In genomic region chr12:124631681-124632080, GRCh38 we compare ENCODE assay signal across 17 cellular contexts.
A peak's percentile ranks its signal among the peaks of the same experiment; 100 is the strongest.
DNase-seq lines count a peak whose midpoint lies in the region; ATAC-seq, FAIRE-seq and TF ChIP-seq lines count a peak whose summit lies in the region.
"Had no signal": no experiment of that assay in that cellular context is flagged by ENCODE, and none has a peak within 500 bp of the region (broad histone marks: within the 10 kb centered on the region; RNA-seq: fewer than 3 reads in every experiment).

No MANE protein-coding gene starts in this region.

- H2BK120ac ChIP-seq in trophoblast cell (ENCODE audit: insufficient read depth, low read length, poor library complexity): peak overlapping the region; percentile 97

- no peaks in the 10 kb centered on the region; the same call in 1 of the 3 replicates for H3K9me3 Mint-ChIP-seq in GM23338
- H3K9me3 Mint-ChIP-seq: CD8-positive, alpha-beta memory T cell had no signal

- peaks cover 38% of the 10 kb centered on the region for H3K4me1 Mint-ChIP-seq in GM23338

- H3F3A ChIP-seq in GM23338 (replicated peaks; ENCODE audit: low read depth): no peaks in the 10 kb centered on the region

- no peak overlapping the region for H3K4me3 Mint-ChIP-seq in GM23338
- H3K4me3 Mint-ChIP-seq: CD8-positive, alpha-beta memory T cell had no signal

- CTCF ChIA-PET in Panc1 (lab: Charles Lee): no interaction called here

- in situ Hi-C loops in Panc1 (cut with HindIII; ENCODE audit: low pct_unique_long_range_greater_than_20kb, low sequenced_read_pairs): no loop called here

- H3K18ac ChIP-seq in trophoblast cell (ENCODE audit: low read length): peak overlapping the region; percentile 73

- H3K36me3 ChIP-seq in GM23338 (ENCODE audit: insufficient read depth) (no peaks in the 10 kb centered on the region), Panc1 (ENCODE audit: control insufficient read depth, insufficient read depth, low read length) (no peaks in the 10 kb centered on the region), hepatocyte (replicated peaks; ENCODE audit: insufficient read depth, low read depth) (no peaks in the 10 kb centered on the region), trophoblast cell (ENCODE audit: control insufficient read depth in 1 of 2, insufficient read depth in 2 of 2, low read length in 2 of 2) (no peaks in the 10 kb centered on the region)
- H3K36me3 ChIP-seq: BLaER1 treated with 17β-estradiol and CSF1 and Interleukin-3, amounts not matched to agents 10 nM and 100 nM; SJSA1 had no signal

- H3K4me3 ChIP-seq in GM23338 (no peak overlapping the region), Panc1 (ENCODE audit: low read depth in 2 of 2, low read length in 2 of 2) (no peak overlapping the region), hepatocyte (no peak overlapping the region), trophoblast cell (ENCODE audit: low read depth, low read length) (no peak overlapping the region)
- H3K4me3 ChIP-seq: BLaER1 treated with 17β-estradiol and CSF1 and Interleukin-3, amounts not matched to agents 10 nM and 100 nM; GM12878; SJSA1 had no signal

- peak overlapping the region; percentile 88 for H2BK5ac ChIP-seq in trophoblast cell (ENCODE audit: low read depth, low read length, poor library complexity)

- no peak overlapping the region for H3K27ac Mint-ChIP-seq in GM23338
- H3K27ac Mint-ChIP-seq: CD8-positive, alpha-beta memory T cell had no signal

- BruUV-seq in Panc1 (replicated peaks; lab: Mats Ljungman, UMichigan): no TSS peak

- peaks cover 12% of the 10 kb centered on the region; the same call in 1 of the 2 replicates for H3K4me1 ChIP-seq in GM23338 (ENCODE audit: insufficient read depth)
- peaks cover 33% of the 10 kb centered on the region for H3K4me1 ChIP-seq in Panc1 (ENCODE audit: control insufficient read depth, insufficient read depth, low read length)
- peaks cover 29% of the 10 kb centered on the region for H3K4me1 ChIP-seq in hepatocyte (ENCODE audit: insufficient read depth)
- H3K4me1 ChIP-seq in trophoblast cell (ENCODE audit: control insufficient read depth in 1 of 2, insufficient read depth in 2 of 2, low read length in 2 of 2): peaks cover 27 to 29% of the 10 kb centered on the region in 2 experiments

- H3K27me3 ChIP-seq in GM23338 (ENCODE audit: insufficient read depth) (no peaks in the 10 kb centered on the region), Panc1 (ENCODE audit: control insufficient read depth, insufficient read depth, low read length) (no peaks in the 10 kb centered on the region), hepatocyte (no peaks in the 10 kb centered on the region), trophoblast cell (ENCODE audit: insufficient read depth, low read length) (no peaks in the 10 kb centered on the region)
- H3K27me3 ChIP-seq: BLaER1 treated with 17β-estradiol and CSF1 and Interleukin-3, amounts not matched to agents 10 nM and 100 nM; SJSA1 had no signal

- ATAC-seq in GM23338 (peak; percentile 14; the same call in 2 of the 3 replicates), Panc1 (no peak), HG02973 (IDR thresholded peaks at IDR 0.05; ENCODE audit: unreplicated experiment) (no peak)
- ATAC-seq: GM12878 had no signal

- H4K91ac ChIP-seq in trophoblast cell (ENCODE audit: low read depth, low read length): peak overlapping the region; percentile 86

- intact Hi-C loops in Panc1 (cut with micrococcal nuclease; ENCODE audit: unreplicated experiment): no loop called here

- TF ChIP-seq POLR2A in GM12892 (IDR thresholded peaks at IDR 0.05; ENCODE audit: low read depth, low read length): no peak

- H3K27me3 Mint-ChIP-seq in GM23338 (ENCODE audit: insufficient read depth, low read depth, poor library complexity): peaks cover 11% of the 10 kb centered on the region

- peak overlapping the region; percentile 53; the same call in 1 of the 2 replicates for H3K4me2 ChIP-seq in GM23338
- H3K4me2 ChIP-seq in hepatocyte: no peak overlapping the region
- no peak overlapping the region for H3K4me2 ChIP-seq in trophoblast cell (ENCODE audit: low read length)

- POLR2A ChIA-PET in Panc1 (lab: Charles Lee): no interaction called here

- peak overlapping the region; percentile 66 for H4K8ac ChIP-seq in trophoblast cell (ENCODE audit: low read depth, low read length)

- H3K79me1 ChIP-seq in trophoblast cell (ENCODE audit: low read length): peaks cover 25% of the 10 kb centered on the region

- no peak overlapping the region; the same call in 1 of the 2 replicates for H2AFZ ChIP-seq in GM23338
- H2AFZ ChIP-seq in hepatocyte: no peak overlapping the region
- H2AFZ ChIP-seq in trophoblast cell (ENCODE audit: insufficient read depth, low read length, poor library complexity): no peak overlapping the region

- peak overlapping the region; percentile 99 for H2BK12ac ChIP-seq in trophoblast cell (ENCODE audit: low read length)

- no peaks in the 10 kb centered on the region for H3K36me3 Mint-ChIP-seq in GM23338 (ENCODE audit: low read depth)
- H3K36me3 Mint-ChIP-seq: CD8-positive, alpha-beta memory T cell had no signal

- H3K23ac ChIP-seq in trophoblast cell (ENCODE audit: low read length): no peak overlapping the region

- DNase-seq in GM23338 (ENCODE audit: low spot score) (no peak), Panc1 (ENCODE audit: low read depth, low spot score) (no peak), hepatocyte (ENCODE audit: low spot score) (no peak), trophoblast cell (no peak), GM12892 (ENCODE audit: insufficient read length) (no peak), NAMALWA (ENCODE audit: low spot score) (no peak), NCI-H2227 (lab: John Stamatoyannopoulos, UW; ENCODE audit: unreplicated experiment) (no peak)
- DNase-seq: CD8-positive, alpha-beta memory T cell; GDM1; NCI-H1417 treated with DMSO at 0.1 percent for 48 hours; SW 1271 had no signal

- H3K4ac ChIP-seq in trophoblast cell (ENCODE audit: low read depth, low read length): peak overlapping the region; percentile 43

- no peaks in the 10 kb centered on the region for H3K79me2 ChIP-seq in GM23338 (replicated peaks; ENCODE audit: insufficient read depth)
- no peaks in the 10 kb centered on the region for H3K79me2 ChIP-seq in hepatocyte
- H3K79me2 ChIP-seq in trophoblast cell (ENCODE audit: control insufficient read depth, insufficient read depth, low read length, poor library complexity): peaks cover 4% of the 10 kb centered on the region

- no peak overlapping the region for H4K12ac ChIP-seq in trophoblast cell (ENCODE audit: low read depth, low read length)

- H4K20me1 ChIP-seq in GM23338 (replicated peaks; ENCODE audit: insufficient read depth) (no peaks in the 10 kb centered on the region), hepatocyte (ENCODE audit: insufficient read depth, poor library complexity, severe bottlenecking) (no peaks in the 10 kb centered on the region)
- H4K20me1 ChIP-seq: BLaER1 treated with 17β-estradiol and CSF1 and Interleukin-3, amounts not matched to agents 10 nM and 100 nM had no signal

- H3K9me2 ChIP-seq in GM23338 (ENCODE audit: insufficient read depth) (no peaks in the 10 kb centered on the region), hepatocyte (replicated peaks; ENCODE audit: insufficient read depth) (no peaks in the 10 kb centered on the region)

- H3K14ac ChIP-seq in trophoblast cell (ENCODE audit: low read length): peak overlapping the region; percentile 78

- 90% methylated on average over 9 of the region's 9 CpGs for WGBS in hepatocyte (ENCODE audit: low lambda C conversion rate, missing lambda C conversion rate)
- no CpG with 5 or more reads among the region's 9 CpGs for WGBS in trophoblast cell (ENCODE audit: extremely low coverage, insufficient coverage, insufficient read length)

- peak overlapping the region; percentile 81 for H2AK5ac ChIP-seq in trophoblast cell (ENCODE audit: low read length)

- FAIRE-seq in GM12892 (lab: Jason Lieb, UNC): no peak
- FAIRE-seq: A204.1, GM12878, GM18507 had no signal

- H3K9ac ChIP-seq in trophoblast cell (ENCODE audit: low read length): no peak overlapping the region

- no peak for TF ChIP-seq CTCF in GM23338 (conservative IDR thresholded peaks at IDR 0.05; ENCODE audit: low read depth in 2 of 2)
- TF ChIP-seq CTCF in Panc1 (IDR thresholded peaks at IDR 0.05): no peak
- no peak for TF ChIP-seq CTCF in hepatocyte (IDR thresholded peaks at IDR 0.05; ENCODE audit: poor library complexity)

- H3K27ac ChIP-seq in GM23338 (ENCODE audit: low read depth) (no peak overlapping the region), Panc1 (ENCODE audit: low read length) (peak overlapping the region; percentile 40), hepatocyte (peak overlapping the region; percentile 88), trophoblast cell (ENCODE audit: low read depth, low read length) (no peak overlapping the region)
- H3K27ac ChIP-seq: SJSA1 had no signal

- H3K9me3 ChIP-seq in Panc1 (ENCODE audit: control insufficient read depth, insufficient read depth, low read depth, low read length) (no peaks in the 10 kb centered on the region), hepatocyte (ENCODE audit: low read depth) (no peaks in the 10 kb centered on the region), trophoblast cell (ENCODE audit: insufficient read depth, low read depth, low read length) (no peaks in the 10 kb centered on the region)

TF ChIP-seq in GM23338, 12 proteins besides CTCF, POLR2A, EP300 and RAD21 (continues in another document):
- TF ChIP-seq EZH2phosphoT487 (IDR thresholded peaks at IDR 0.05; ENCODE audit: unreplicated experiment): no peak
- no peak for TF ChIP-seq CREB1 (CRISPR knock-in tag; IDR thresholded peaks at IDR 0.05; ENCODE audit: low read depth)
- no peak for TF ChIP-seq NANOG (IDR thresholded peaks at IDR 0.05; ENCODE audit: borderline replicate concordance)
- TF ChIP-seq STAT1 (IDR thresholded peaks at IDR 0.05; ENCODE audit: unreplicated experiment): no peak
- no peak for TF ChIP-seq ZNF331 (CRISPR knock-in tag; IDR thresholded peaks at IDR 0.05; ENCODE audit: low read depth)
- no peak for TF ChIP-seq ETS1 (IDR thresholded peaks at IDR 0.05)
- TF ChIP-seq JUNB (IDR thresholded peaks at IDR 0.05; ENCODE audit: unreplicated experiment): no peak
- TF ChIP-seq POLR2AphosphoS5 (IDR thresholded peaks at IDR 0.05; ENCODE audit: low read depth): no peak

Comparison
In these comparisons a context has a peak if more than half of its experiments do, and no peak if none do; other contexts are left out.
1. H3K27ac ChIP-seq: peak in Panc1 (single experiment) and hepatocyte (single experiment); none in GM23338 (single experiment) and trophoblast cell (single experiment).